Comparison of ENCODE assay signal across 11 cellular contexts in the genomic region with DNA sequence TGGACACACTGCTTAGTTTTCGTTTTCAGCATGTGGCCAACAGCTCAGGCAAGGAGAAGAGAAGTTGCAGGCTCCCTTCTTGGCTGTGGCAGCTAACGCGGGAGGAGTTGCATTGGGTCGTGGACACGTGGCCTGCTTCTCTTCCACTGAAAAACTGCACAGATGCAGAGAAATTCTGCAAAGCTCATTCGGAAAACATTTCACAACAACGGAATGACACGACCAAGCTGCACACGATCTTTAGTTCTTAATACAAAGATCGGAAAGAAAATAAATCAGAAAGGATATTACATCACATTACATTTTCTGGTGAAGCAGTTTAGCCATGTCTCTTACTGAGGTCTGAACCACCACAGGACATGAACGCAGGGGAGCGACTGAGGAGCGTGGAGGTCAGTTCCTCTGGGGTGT.
A peak's percentile ranks its signal among the peaks of the same experiment; 100 is the strongest.
DNase-seq lines count a peak whose midpoint lies in the region; ATAC-seq and TF ChIP-seq lines count a peak whose summit lies in the region.
"Had no signal": no experiment of that assay in that cellular context is flagged by ENCODE, and none has a peak within 500 bp of the region (broad histone marks: within the 10 kb centered on the region; RNA-seq: fewer than 3 reads in every experiment).

No MANE protein-coding gene starts in this region.

- H3K4me3 Mint-ChIP-seq in HFFc6 (no peak overlapping the region), CD14-positive monocyte (no peak overlapping the region)
- H3K4me3 Mint-ChIP-seq: activated CD4-positive, alpha-beta memory T cell treated with anti-CD3 and anti-CD28 coated beads for 36 hours; activated naive CD8-positive, alpha-beta T cell treated with anti-CD3 and anti-CD28 coated beads, Interleukin-2, amount 50 U/mL, for 24 hours had no signal

- TF ChIP-seq CTCF in HFFc6 (IDR thresholded peaks at IDR 0.05), result no peak
- no peak for TF ChIP-seq CTCF in CD14-positive monocyte (IDR thresholded peaks at IDR 0.05)

- H3K9me3 Mint-ChIP-seq in HFFc6 (no peaks in the 10 kb centered on the region), CD14-positive monocyte (peaks cover 7 to 25% (median 14%) of the 10 kb centered on the region in 7 donors)
- H3K9me3 Mint-ChIP-seq: activated CD4-positive, alpha-beta memory T cell treated with anti-CD3 and anti-CD28 coated beads for 36 hours; activated naive CD8-positive, alpha-beta T cell treated with anti-CD3 and anti-CD28 coated beads, Interleukin-2, amount 50 U/mL, for 24 hours had no signal

- no peaks in the 10 kb centered on the region; the same call in none of the 2 replicates for H3K27me3 Mint-ChIP-seq in HFFc6 (ENCODE audit: insufficient read depth)
- H3K27me3 Mint-ChIP-seq in CD14-positive monocyte (ENCODE audit: low read depth in 3 of 3), result no peaks in the 10 kb centered on the region
- H3K27me3 Mint-ChIP-seq: activated naive CD8-positive, alpha-beta T cell treated with anti-CD3 and anti-CD28 coated beads, Interleukin-2, amount 50 U/mL, for 24 hours had no signal

- no peak for ATAC-seq in GM21528 (IDR thresholded peaks at IDR 0.05; ENCODE audit: low FRiP score, unreplicated experiment)
- ATAC-seq: activated naive CD8-positive, alpha-beta T cell treated with anti-CD3 and anti-CD28 coated beads, Interleukin-2, amount 50 U/mL, for 24 hours had no signal

- H3K36me3 Mint-ChIP-seq in HFFc6 (ENCODE audit: low read depth) (peaks cover 13% of the 10 kb centered on the region), CD14-positive monocyte (no peaks in the 10 kb centered on the region)
- H3K36me3 Mint-ChIP-seq: activated CD4-positive, alpha-beta memory T cell treated with anti-CD3 and anti-CD28 coated beads for 36 hours had no signal

- intact Hi-C loops in CD14-positive monocyte (cut with micrococcal nuclease), result no loop called here

- H3K27ac Mint-ChIP-seq in HFFc6 (peak overlapping the region; percentile 69), CD14-positive monocyte (no peak overlapping the region)
- H3K27ac Mint-ChIP-seq: activated CD4-positive, alpha-beta memory T cell treated with anti-CD3 and anti-CD28 coated beads for 36 hours; activated naive CD8-positive, alpha-beta T cell treated with anti-CD3 and anti-CD28 coated beads, Interleukin-2, amount 50 U/mL, for 24 hours had no signal

- H3K4me1 Mint-ChIP-seq in HFFc6 (ENCODE audit: low read depth), result peaks cover 57% of the 10 kb centered on the region
- no peaks in the 10 kb centered on the region for H3K4me1 Mint-ChIP-seq in CD14-positive monocyte
- H3K4me1 Mint-ChIP-seq: activated naive CD8-positive, alpha-beta T cell treated with anti-CD3 and anti-CD28 coated beads, Interleukin-2, amount 50 U/mL, for 24 hours had no signal

- no peak for DNase-seq in HFFc6
- DNase-seq in fibroblast of gingiva (ENCODE audit: low read depth), result peak; percentile 87
- peak; percentile 4 for DNase-seq in middle frontal gyrus (ENCODE audit: extremely low spot score, low spot score)
- peak; percentile 30 for DNase-seq in superior temporal gyrus (ENCODE audit: extremely low spot score)
- no peak for DNase-seq in CD14-positive monocyte (ENCODE audit: low spot score)
- DNase-seq in erythroblast (lab: John Stamatoyannopoulos, UW), result no peak
- DNase-seq in 8988T, result no peak
- DNase-seq: activated CD4-positive, alpha-beta memory T cell treated with anti-CD3 and anti-CD28 coated beads for 36 hours; activated naive CD8-positive, alpha-beta T cell treated with anti-CD3 and anti-CD28 coated beads, Interleukin-2, amount 50 U/mL, for 24 hours; NCI-H774 had no signal

- no peak for TF ChIP-seq POLR2A in erythroblast (IDR thresholded peaks at IDR 0.05; ENCODE audit: low read length)

Comparison
In these comparisons a context has a peak if more than half of its experiments do, and no peak if none do; other contexts are left out.
1. DNase-seq: peak in fibroblast of gingiva (single experiment), middle frontal gyrus (single experiment) and superior temporal gyrus (single experiment); none in HFFc6 (single experiment), CD14-positive monocyte (single experiment), erythroblast (0 of 2) and 8988T (single experiment).